9 cellular contexts compared by ENCODE assay signal in genomic region chr16:21236831-21237230, GRCh38. TPM values are rescaled to one million over a fixed set of nuclear protein-coding genes. Genes with fewer than 3 reads are reported as not detected.
"Had no signal": no experiment of that assay in that cellular context is flagged by ENCODE, and none has a peak within 500 bp of the region (broad histone marks: within the 10 kb centered on the region; RNA-seq: fewer than 3 reads in every experiment).

No MANE protein-coding gene starts in this region.

- FAIRE-seq: G401.6, GM12878, GM12891, GM12892, GM18507, GM19239 had no signal

- ATAC-seq: GM12878 had no signal

- H3K4me3 ChIP-seq: GM12878 had no signal

- DNase-seq: GDM1, GF-D8 had no signal

RNA-seq across cellular contexts. Expression of gene ANKS4B, which starts 3.3 kb away (rescaled TPM):
- total RNA-seq: G401 had no signal

RNA-seq across cellular contexts. Expression of gene ZP2, which starts 25.5 kb away (rescaled TPM):
- total RNA-seq: G401 had no signal

RNA-seq across cellular contexts. Expression of gene CRYM, which starts 41.3 kb away (rescaled TPM):
- total RNA-seq: G401 had no signal
